8 cellular contexts compared by ENCODE assay signal in the genomic region with DNA sequence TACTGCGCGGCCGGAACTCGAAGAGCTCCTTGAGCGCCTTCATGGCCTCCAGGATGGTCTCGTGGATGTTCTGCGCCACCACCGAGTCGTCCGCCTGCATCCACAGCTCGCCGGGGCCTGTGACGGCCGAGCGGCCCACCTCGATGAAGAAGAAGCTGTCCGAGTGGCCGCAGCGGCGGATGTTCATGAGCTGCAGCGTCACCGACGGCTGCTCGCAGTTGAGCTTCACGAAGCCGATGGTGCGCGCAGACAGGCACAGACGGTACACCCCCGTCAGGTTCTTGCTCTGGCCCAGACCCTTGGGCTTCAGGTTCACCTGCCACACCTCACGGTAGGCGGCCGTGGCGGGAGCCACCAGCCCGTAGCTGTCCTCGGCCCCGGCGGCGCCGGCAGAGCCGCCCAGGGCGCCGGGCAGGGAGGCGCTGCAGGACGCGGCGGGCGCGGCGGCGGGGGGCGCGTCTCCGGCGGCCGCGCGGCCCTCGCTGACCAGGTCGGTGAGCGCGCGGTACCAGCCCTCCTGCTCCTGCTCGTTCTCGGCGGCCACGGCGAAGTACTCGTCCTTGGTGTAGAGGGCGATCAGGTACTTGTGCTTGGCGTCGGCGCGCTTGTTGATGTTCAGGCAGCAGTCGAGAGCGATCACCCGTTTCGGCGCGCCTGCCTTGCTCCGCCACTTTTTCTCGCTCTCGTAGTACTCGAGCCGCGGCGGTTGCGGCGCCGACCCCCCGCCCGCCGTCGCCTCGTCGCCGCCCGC. TPM values are rescaled to one million over a fixed set of nuclear protein-coding genes. Genes with fewer than 3 reads are reported as not detected.
DNase-seq lines count a peak whose midpoint lies in the region; ATAC-seq, FAIRE-seq and TF ChIP-seq lines count a peak whose summit lies in the region.

No MANE protein-coding gene starts in this region.

- peak overlapping the region; percentile 56 for H3K4me3 Mint-ChIP-seq in activated CD4-positive, alpha-beta T cell treated with anti-CD3 and anti-CD28 coated beads, Interleukin-2, amount 10 ng/mL, durations not matched to agents 7 days and 5 days

- H3K4me1 Mint-ChIP-seq in activated CD4-positive, alpha-beta T cell treated with anti-CD3 and anti-CD28 coated beads, Interleukin-2, amount 10 ng/mL, durations not matched to agents 7 days and 5 days, result peaks cover 24% of the 10 kb centered on the region

- no peak for ATAC-seq in GM21576 (IDR thresholded peaks at IDR 0.05; ENCODE audit: unreplicated experiment)

- H3K36me3 Mint-ChIP-seq in activated CD4-positive, alpha-beta T cell treated with anti-CD3 and anti-CD28 coated beads, Interleukin-2, amount 10 ng/mL, durations not matched to agents 7 days and 5 days (ENCODE audit: low read depth), result peaks cover 11% of the 10 kb centered on the region

- FAIRE-seq in frontal cortex (lab: Jason Lieb, UNC), result no peak

- H3K4me1 ChIP-seq in endocrine pancreas (ENCODE audit: control insufficient read depth, insufficient read depth, low read length) (peaks cover 14% of the 10 kb centered on the region), muscle layer of colon (ENCODE audit: insufficient read depth, low read length) (peaks cover 16% of the 10 kb centered on the region), tibial nerve (peaks cover 0 to 64% (median 23%) of the 10 kb centered on the region in 4 donors)

- H3K27ac ChIP-seq in muscle layer of colon (ENCODE audit: low read depth, low read length) (peak overlapping the region; percentile 82), tibial nerve (peak overlapping the region; percentile 85 to 95 (median 90))

- TF ChIP-seq POLR2A in tibial nerve (IDR thresholded peaks at IDR 0.05), result no peak

- peaks cover 12% of the 10 kb centered on the region for H3K36me3 ChIP-seq in endocrine pancreas (ENCODE audit: control insufficient read depth, insufficient read depth, low read length)
- peaks cover 4% of the 10 kb centered on the region for H3K36me3 ChIP-seq in muscle layer of colon (ENCODE audit: insufficient read depth, low read length)
- peaks cover 6 to 36% (median 19%) of the 10 kb centered on the region in 3 donors for H3K36me3 ChIP-seq in tibial nerve

- H3K9me3 ChIP-seq in endocrine pancreas (ENCODE audit: control insufficient read depth, low read length) (no peaks in the 10 kb centered on the region), muscle layer of colon (ENCODE audit: low read length) (no peaks in the 10 kb centered on the region), tibial nerve (no peaks in the 10 kb centered on the region)

- H3K4me3 ChIP-seq in endocrine pancreas (ENCODE audit: control insufficient read depth, insufficient read depth, low read length) (no peak overlapping the region), muscle layer of colon (ENCODE audit: low read depth in 1 of 2, low read length in 2 of 2) (peak overlapping the region; percentile 55 to 63), tibial nerve (peak overlapping the region; percentile 58 to 83 (median 72))

- CTCF ChIA-PET in activated CD4-positive, alpha-beta T cell treated with anti-CD3 and anti-CD28 coated beads, Interleukin-2, amount 10 ng/mL, durations not matched to agents 7 days and 5 days (lab: Charles Lee), result interaction anchor here (0.6 to 1.2 kb wide), 6 partner anchors 9 to 1096 kb away, joined by 3 to 7 read pairs (median 3); no protein-coding TSS in a partner anchor

- peak overlapping the region; percentile 88 for H3K9ac ChIP-seq in endocrine pancreas (ENCODE audit: control insufficient read depth, insufficient read depth, low read length)
- H3K9ac ChIP-seq in muscle layer of colon (ENCODE audit: low read length), result no peak overlapping the region

- TF ChIP-seq EP300 in tibial nerve (IDR thresholded peaks at IDR 0.05), result peak in 1 of 2 donors; percentile 16

- peak overlapping the region; percentile 78 for H3K27ac Mint-ChIP-seq in activated CD4-positive, alpha-beta T cell treated with anti-CD3 and anti-CD28 coated beads, Interleukin-2, amount 10 ng/mL, durations not matched to agents 7 days and 5 days

- no peak for TF ChIP-seq CTCF in tibial nerve (IDR thresholded peaks at IDR 0.05)

- WGBS in tibial nerve, 2 donors, result 1 to 3% methylated on average over 41 to 61 of the region's 98 CpGs

- H3K9me3 Mint-ChIP-seq in activated CD4-positive, alpha-beta T cell treated with anti-CD3 and anti-CD28 coated beads, Interleukin-2, amount 10 ng/mL, durations not matched to agents 7 days and 5 days, result no peaks in the 10 kb centered on the region

- DNase-seq in GM03348 (ENCODE audit: low spot score), result peak; percentile 49
- peak; percentile 71 for DNase-seq in NCI-H1092 treated with DMSO at 0.1 percent for 48 hours (lab: John Stamatoyannopoulos, UW)
- peak; percentile 40 for DNase-seq in activated CD4-positive, alpha-beta T cell treated with anti-CD3 and anti-CD28 coated beads, Interleukin-2, amount 10 ng/mL, durations not matched to agents 7 days and 5 days
- DNase-seq in tibial nerve (ENCODE audit: low spot score in 2 of 2), result no peak
- no peak for DNase-seq in frontal cortex (ENCODE audit: low spot score in 2 of 2)

- H3K27me3 Mint-ChIP-seq in activated CD4-positive, alpha-beta T cell treated with anti-CD3 and anti-CD28 coated beads, Interleukin-2, amount 10 ng/mL, durations not matched to agents 7 days and 5 days, result peaks cover 19% of the 10 kb centered on the region

- H3K27me3 ChIP-seq in endocrine pancreas (ENCODE audit: control insufficient read depth, insufficient read depth, low read length) (no peaks in the 10 kb centered on the region), muscle layer of colon (ENCODE audit: control insufficient read depth in 1 of 2, insufficient read depth in 2 of 2, low read length in 2 of 2) (no peaks in the 10 kb centered on the region), tibial nerve (no peaks in the 10 kb centered on the region)

- POLR2A ChIA-PET in activated CD4-positive, alpha-beta T cell treated with anti-CD3 and anti-CD28 coated beads, Interleukin-2, amount 10 ng/mL, durations not matched to agents 7 days and 5 days (lab: Charles Lee), result no interaction called here

RNA-seq across cellular contexts. Expression of gene IRS2, which starts 1.1 kb away (rescaled TPM):
- 1 to 10 TPM; 3.4 to 4.2 TPM for total RNA-seq in activated CD4-positive, alpha-beta T cell treated with anti-CD3 and anti-CD28 coated beads, Interleukin-2, amount 10 ng/mL, durations not matched to agents 7 days and 5 days
- 10 to 100 TPM; 38.3 to 60.9 (median 42.4) TPM for total RNA-seq in tibial nerve
- 10.6 TPM for total RNA-seq in frontal cortex

Comparison
In these comparisons a context has a peak if more than half of its experiments do, and no peak if none do; other contexts are left out.
1. DNase-seq: peak in GM03348 (single experiment), NCI-H1092 treated with DMSO at 0.1 percent for 48 hours (single experiment) and activated CD4-positive, alpha-beta T cell treated with anti-CD3 and anti-CD28 coated beads, Interleukin-2, amount 10 ng/mL, durations not matched to agents 7 days and 5 days (single experiment); none in tibial nerve (0 of 2) and frontal cortex (0 of 2).